ENCODE assay signal across 10 cellular contexts in the genomic region with DNA sequence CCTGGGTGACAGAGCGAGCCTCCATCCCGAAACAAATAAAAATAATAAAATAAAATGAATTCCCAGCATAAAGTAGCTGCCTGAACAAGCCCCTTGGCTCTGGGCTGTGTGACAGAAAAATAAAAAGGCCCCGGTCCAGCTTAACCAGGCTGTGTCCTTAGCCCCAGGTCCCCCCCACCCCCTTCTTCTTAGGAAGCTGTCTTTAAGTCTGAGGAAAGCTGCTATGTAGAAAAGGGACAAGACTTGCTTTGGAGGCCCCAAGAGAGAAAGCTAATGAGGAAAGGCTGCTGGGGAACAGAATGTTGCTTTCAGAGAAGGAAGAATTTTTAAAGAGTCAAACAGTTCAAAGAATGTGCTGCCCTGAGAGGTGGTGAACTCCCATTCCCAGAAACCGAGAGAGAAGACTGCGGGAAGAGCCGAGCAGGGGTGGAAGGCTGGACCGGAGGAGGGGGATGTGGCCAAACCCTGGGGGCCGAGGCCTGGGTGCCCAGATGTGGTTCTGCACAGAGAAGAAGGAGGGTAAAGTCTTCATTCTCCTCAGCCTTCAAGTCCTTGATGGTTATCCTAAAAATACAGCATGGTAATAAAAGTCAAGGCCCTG.
DNase-seq lines count a peak whose midpoint lies in the region; ATAC-seq and TF ChIP-seq lines count a peak whose summit lies in the region.
"Had no signal": no experiment of that assay in that cellular context is flagged by ENCODE, and none has a peak within 500 bp of the region (broad histone marks: within the 10 kb centered on the region; RNA-seq: fewer than 3 reads in every experiment).

No MANE protein-coding gene starts in this region.

- no peak overlapping the region for H2AFZ ChIP-seq in parathyroid adenoma

- WGBS in heart left ventricle, 4 donors, result 73 to 84% (median 82%) methylated on average over 8 of the region's 8 CpGs
- 75% methylated on average over 8 of the region's 8 CpGs for WGBS in urinary bladder

- TF ChIP-seq CTCF in cardiac fibroblast (IDR thresholded peaks at IDR 0.05; ENCODE audit: low read depth, low read length), result no peak
- TF ChIP-seq CTCF in heart left ventricle (IDR thresholded peaks at IDR 0.05), result no peak
- TF ChIP-seq CTCF in parathyroid adenoma (IDR thresholded peaks at IDR 0.05), result no peak

- ATAC-seq in heart left ventricle, result peak; percentile 25 to 59 (median 34)

- H3K4me3 ChIP-seq in cardiac fibroblast (replicated peaks in 1 of 2; ENCODE audit: low read depth in 2 of 2, low read length in 2 of 2), result no peak overlapping the region
- H3K4me3 ChIP-seq in heart left ventricle, result no peak overlapping the region
- H3K4me3 ChIP-seq in parathyroid adenoma (ENCODE audit: low read depth, low read length), result no peak overlapping the region
- no peak overlapping the region for H3K4me3 ChIP-seq in urinary bladder (ENCODE audit: low read depth, low read length)

- H3K36me3 ChIP-seq in heart left ventricle, result no peaks in the 10 kb centered on the region
- H3K36me3 ChIP-seq in parathyroid adenoma (ENCODE audit: control insufficient read depth, insufficient read depth, low read length), result no peaks in the 10 kb centered on the region
- H3K36me3 ChIP-seq in urinary bladder (ENCODE audit: insufficient read depth), result no peaks in the 10 kb centered on the region

- TF ChIP-seq POLR2A in heart left ventricle (IDR thresholded peaks at IDR 0.05), result no peak

- DNase-seq in cardiac fibroblast (ENCODE audit: low read depth in 2 of 2) (peak; percentile 7 to 47), heart left ventricle (peak in 1 of 5 donors; percentile 56), activated T-cell treated with anti-CD3 and anti-CD28 coated beads for 4 hours (no peak), NCI-H526 (lab: John Stamatoyannopoulos, UW) (no peak), RPMI8226 (no peak)
- DNase-seq: activated naive CD4-positive, alpha-beta T cell treated with anti-CD3 and anti-CD28 coated beads, Interleukin-2, amount 50 U/mL, for 16 hours; CD4-positive, alpha-beta T cell; NCI-H2107 had no signal

- H3K9ac ChIP-seq in parathyroid adenoma, result no peak overlapping the region

- H3K27me3 ChIP-seq in heart left ventricle (no peaks in the 10 kb centered on the region), parathyroid adenoma (ENCODE audit: control insufficient read depth, insufficient read depth, low read length) (no peaks in the 10 kb centered on the region)

- H3K4me1 ChIP-seq in heart left ventricle (peaks cover 0 to 52% (median 12%) of the 10 kb centered on the region in 12 donors), parathyroid adenoma (no peaks in the 10 kb centered on the region), urinary bladder (ENCODE audit: insufficient read depth) (no peaks in the 10 kb centered on the region)

- intact Hi-C loops in heart left ventricle (cut with DNase I), result loop anchor here in 1 of 10 donors (5.0 kb wide), 1 partner anchor 67 kb away; a partner anchor contains a TSS

- H3K4me2 ChIP-seq in parathyroid adenoma (ENCODE audit: low read length), result no peak overlapping the region

- H3K9me3 ChIP-seq in heart left ventricle (no peaks in the 10 kb centered on the region), parathyroid adenoma (ENCODE audit: control insufficient read depth, low read length) (no peaks in the 10 kb centered on the region)

- H3K79me2 ChIP-seq in parathyroid adenoma, result no peaks in the 10 kb centered on the region

- H3K27ac ChIP-seq in heart left ventricle (peak overlapping the region; percentile 57 to 89 (median 75)), parathyroid adenoma (peak overlapping the region; percentile 67), urinary bladder (ENCODE audit: low read depth) (peak overlapping the region; percentile 70)

Comparison
In these comparisons a context has a peak if more than half of its experiments do, and no peak if none do; other contexts are left out.
1. DNase-seq: peak in cardiac fibroblast (2 of 2); none in activated T-cell treated with anti-CD3 and anti-CD28 coated beads for 4 hours (single experiment), NCI-H526 (0 of 2) and RPMI8226 (single experiment).
2. Peak in every context shown above with its lines, with median percentiles within 50 percentile points of each other: H3K27ac ChIP-seq.